ENCODE assay signal across 25 cellular contexts in genomic region chr2:58651930-58652329, GRCh38.
"Had no signal": no experiment of that assay in that cellular context is flagged by ENCODE, and none has a peak within 500 bp of the region (broad histone marks: within the 10 kb centered on the region; RNA-seq: fewer than 3 reads in every experiment).

No MANE protein-coding gene starts in this region.

- H3K4me3 ChIP-seq: dorsolateral prefrontal cortex, esophagus muscularis mucosa, gastroesophageal sphincter, lung, right atrium auricular region, sigmoid colon, skin epidermis, testis, tibial nerve had no signal

- DNase-seq: cortex of kidney; dorsolateral prefrontal cortex; effector CD8-positive, alpha-beta T cell; foreskin fibroblast; glutamatergic neuron; immature natural killer cell; kidney; left cardiac atrium; left ventricle myocardium superior; mesendoderm; naive B cell; posterior cingulate gyrus; sigmoid colon; stimulated activated CD4-positive, alpha-beta T cell treated with anti-CD3 and anti-CD28 coated beads, Interleukin-2, amount 100 ng/mL, for 24 hours; stimulated activated CD4-positive, alpha-beta T cell treated with anti-CD3 and anti-CD28 coated beads, Interleukin-4, amount 100 ng/mL, for 4 hours; stimulated activated naive B cell treated with anti-CD40 and anti-IgM and Interleukin-4, amounts not matched to agents 10 μg/mL and 1 μg/mL and 100 μg/mL, for 72 hours; stimulated activated naive CD8-positive, alpha-beta T cell treated with anti-CD3 and anti-CD28 coated beads, Interleukin-15, amount 100 ng/mL, for 72 hours; testis had no signal

- H3K4me1 ChIP-seq: esophagus muscularis mucosa, gastroesophageal sphincter, right atrium auricular region, sigmoid colon, testis, tibial nerve had no signal

- H3K27me3 ChIP-seq: dorsolateral prefrontal cortex, neutrophil, right atrium auricular region, sigmoid colon, testis, tibial nerve had no signal

- FAIRE-seq: kidney had no signal

- H3K36me3 ChIP-seq: esophagus muscularis mucosa, gastroesophageal sphincter, neutrophil, right atrium auricular region, sigmoid colon, tibial nerve had no signal

- ATAC-seq: gastroesophageal sphincter; left cardiac atrium; left ventricle myocardium superior; stimulated activated naive B cell treated with anti-CD40 and anti-IgM and Interleukin-4, amounts not matched to agents 10 μg/mL and 1 μg/mL and 100 μg/mL, for 72 hours; stimulated activated naive CD8-positive, alpha-beta T cell treated with anti-CD3 and anti-CD28 coated beads, Interleukin-15, amount 100 ng/mL, for 72 hours had no signal

- H3K27ac ChIP-seq: dorsolateral prefrontal cortex, esophagus muscularis mucosa, gastroesophageal sphincter, neutrophil, right atrium auricular region, sigmoid colon, skin epidermis, testis, tibial nerve had no signal

- H3K9me3 ChIP-seq: esophagus muscularis mucosa, gastroesophageal sphincter, neutrophil, right atrium auricular region, sigmoid colon, testis, tibial nerve had no signal
